ENCODE assay signal across 8 cellular contexts in the genomic region with DNA sequence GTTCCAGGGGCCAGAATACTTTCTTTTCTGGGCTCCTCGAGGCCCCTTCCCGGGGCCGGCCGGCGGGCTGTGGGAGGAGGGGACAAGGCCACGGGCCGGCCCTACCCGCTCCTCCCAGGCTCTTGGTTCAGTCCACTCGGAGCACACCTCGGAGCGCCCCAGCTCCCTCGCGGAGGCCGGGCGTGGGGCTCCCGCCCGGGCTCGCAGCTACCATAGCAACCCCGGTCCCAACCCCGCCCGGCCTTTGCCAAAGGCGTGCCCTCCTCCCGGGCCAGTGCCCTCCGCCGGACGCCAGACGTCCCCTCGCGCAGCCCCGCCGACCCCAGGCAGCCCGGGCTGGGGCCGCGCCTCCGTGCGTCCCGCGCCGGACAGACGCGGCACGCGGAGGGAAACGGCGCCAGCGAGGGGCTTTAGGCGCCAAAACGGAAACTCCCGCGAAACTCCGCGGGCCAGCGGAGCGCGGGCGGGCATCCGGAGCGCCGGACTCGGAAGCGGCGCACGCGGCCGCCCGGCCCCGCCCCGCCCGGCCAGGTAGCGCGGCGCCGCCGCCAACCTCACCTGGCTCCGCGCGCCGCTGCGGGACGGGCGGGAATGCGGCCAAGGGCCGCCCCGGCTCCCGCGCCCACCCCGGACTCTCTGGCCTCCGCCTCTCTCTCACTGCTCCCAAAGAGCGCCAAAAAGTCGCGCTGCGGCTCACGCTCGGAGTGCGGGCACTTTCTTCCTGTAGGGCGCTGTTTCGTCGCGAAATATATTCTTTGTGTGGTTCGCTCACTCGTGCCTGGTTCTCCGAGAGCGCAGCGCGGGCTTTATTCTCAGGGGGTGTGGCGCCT. TPM values are rescaled to one million over a fixed set of nuclear protein-coding genes. Genes with fewer than 3 reads are reported as not detected.
A peak's percentile ranks its signal among the peaks of the same experiment; 100 is the strongest.
DNase-seq lines count a peak whose midpoint lies in the region; ATAC-seq and TF ChIP-seq lines count a peak whose summit lies in the region.

No MANE protein-coding gene starts in this region.

- H3K9ac ChIP-seq in mucosa of stomach (ENCODE audit: low read length) (peak overlapping the region; percentile 74), stomach smooth muscle (ENCODE audit: low read length in 2 of 2) (peak overlapping the region; percentile 6 to 60)

- TF ChIP-seq CTCF in esophagus muscularis mucosa (IDR thresholded peaks at IDR 0.05), result no peak

- H3K4me1 ChIP-seq in esophagus muscularis mucosa (peaks cover 0 to 4% (median 2%) of the 10 kb centered on the region in 4 donors), mucosa of stomach (ENCODE audit: control insufficient read depth, insufficient read depth, low read length) (peaks cover 12% of the 10 kb centered on the region), stomach smooth muscle (ENCODE audit: control insufficient read depth, insufficient read depth, low read length) (no peaks in the 10 kb centered on the region)

- TF ChIP-seq POLR2A in esophagus muscularis mucosa (IDR thresholded peaks at IDR 0.05; ENCODE audit: low read depth), result no peak

- ATAC-seq in GM19025 (IDR thresholded peaks at IDR 0.05; ENCODE audit: low read depth, unreplicated experiment), result peak; percentile 63
- peak; percentile 60 for ATAC-seq in HG03135 (IDR thresholded peaks at IDR 0.05; ENCODE audit: unreplicated experiment)

- no peak for TF ChIP-seq EP300 in esophagus muscularis mucosa (IDR thresholded peaks at IDR 0.05)

- H3K36me3 ChIP-seq in esophagus muscularis mucosa (no peaks in the 10 kb centered on the region), mucosa of stomach (ENCODE audit: control insufficient read depth, insufficient read depth, low read length) (no peaks in the 10 kb centered on the region), stomach smooth muscle (ENCODE audit: control insufficient read depth in 2 of 2, insufficient read depth in 2 of 2, low read length in 2 of 2) (no peaks in the 10 kb centered on the region)

- H3K27me3 ChIP-seq in esophagus muscularis mucosa (peaks cover 0 to 8% (median 0%) of the 10 kb centered on the region in 4 donors), mucosa of stomach (ENCODE audit: control insufficient read depth, insufficient read depth, low read length) (no peaks in the 10 kb centered on the region), stomach smooth muscle (ENCODE audit: control insufficient read depth in 1 of 2, insufficient read depth in 2 of 2, low read length in 2 of 2) (peaks cover 0 to 9% of the 10 kb centered on the region in 2 donors)

- 20% methylated on average over 73 of the region's 106 CpGs for WGBS in esophagus muscularis mucosa

- H3K9me3 ChIP-seq in esophagus muscularis mucosa (no peaks in the 10 kb centered on the region), mucosa of stomach (ENCODE audit: control insufficient read depth, low read length) (no peaks in the 10 kb centered on the region), stomach smooth muscle (ENCODE audit: control insufficient read depth in 2 of 2, low read length in 2 of 2) (no peaks in the 10 kb centered on the region)

- intact Hi-C loops in esophagus muscularis mucosa (cut with DNase I), result no loop called here

- peak overlapping the region; percentile 57 to 63 (median 59) for H3K4me3 ChIP-seq in esophagus muscularis mucosa
- peak overlapping the region; percentile 41 for H3K4me3 ChIP-seq in mucosa of stomach (ENCODE audit: low read length)
- peak overlapping the region; percentile 59 to 73 for H3K4me3 ChIP-seq in stomach smooth muscle (ENCODE audit: low read length in 2 of 2)

- peak overlapping the region; percentile 53 to 77 (median 64) for H3K27ac ChIP-seq in esophagus muscularis mucosa (replicated peaks in 1 of 4)
- H3K27ac ChIP-seq in stomach smooth muscle (ENCODE audit: low read length), result no peak overlapping the region

- DNase-seq in Ammon's horn (ENCODE audit: low spot score), result peak; percentile 14
- peak; percentile 65 for DNase-seq in NCI-H69 (lab: John Stamatoyannopoulos, UW)
- peak; percentile 28 for DNase-seq in activated T-cell treated with anti-CD3 and anti-CD28 coated beads for 24 hours (ENCODE audit: low read depth)
- no peak for DNase-seq in esophagus muscularis mucosa (ENCODE audit: extremely low spot score)

RNA-seq across cellular contexts. Expression of a gene that starts 0.6 kb away (rescaled TPM):
- total RNA-seq in esophagus muscularis mucosa, result 10 to 100 TPM in 2 of 4 donors, 1 to 10 TPM in 2; 1.7 to 13.8 (median 6.8) TPM
